In genomic region chr1:13556224-13556764, GRCh38 we compare ENCODE assay signal across 29 cellular contexts. TPM values are rescaled to one million over a fixed set of nuclear protein-coding genes. Genes with fewer than 3 reads are reported as not detected.
"Had no signal": no experiment of that assay in that cellular context is flagged by ENCODE, and none has a peak within 500 bp of the region (broad histone marks: within the 10 kb centered on the region; RNA-seq: fewer than 3 reads in every experiment).

No MANE protein-coding gene starts in this region.

- H3K27ac Mint-ChIP-seq: activated CD8-positive, alpha-beta T cell treated with anti-CD3 and anti-CD28 coated beads for 36 hours; activated naive CD4-positive, alpha-beta T cell treated with anti-CD3 and anti-CD28 coated beads, Interleukin-2, amount 50 U/mL, for 72 hours; activated naive CD8-positive, alpha-beta T cell treated with anti-CD3 and anti-CD28 coated beads, Interleukin-2, amount 50 U/mL, for 24 hours; activated T-cell treated with anti-CD3 and anti-CD28 coated beads, Interleukin-2, amount 50 U/mL, for 72 hours; T-helper 2 cell treated with Interferon-gamma antibody and Interleukin-4, amounts not matched to agents 5 μg/mL and 100 μg/mL, for 36 hours had no signal

- ATAC-seq: activated CD4-positive, CD25-positive, alpha-beta regulatory T cell treated with anti-CD3 and anti-CD28 coated beads, Interleukin-2, amount 50 U/mL, for 24 hours; activated CD8-positive, alpha-beta T cell treated with anti-CD3 and anti-CD28 coated beads for 36 hours; activated naive CD4-positive, alpha-beta T cell treated with anti-CD3 and anti-CD28 coated beads, Interleukin-2, amount 50 U/mL, for 72 hours; activated naive CD8-positive, alpha-beta T cell treated with anti-CD3 and anti-CD28 coated beads, Interleukin-2, amount 50 U/mL, for 24 hours; activated T-cell treated with anti-CD3 and anti-CD28 coated beads, Interleukin-2, amount 50 U/mL, for 72 hours; Panc1 had no signal

- H3K4me1 Mint-ChIP-seq: activated naive CD8-positive, alpha-beta T cell treated with anti-CD3 and anti-CD28 coated beads, Interleukin-2, amount 50 U/mL, for 24 hours had no signal

- H3K9me3 ChIP-seq: SJCRH30, SK-N-SH had no signal

- H3K27ac ChIP-seq: brain microvascular endothelial cell, SJCRH30 had no signal

- H3K9ac ChIP-seq: SK-N-SH had no signal

- H3K27me3 ChIP-seq: brain microvascular endothelial cell, SJCRH30 had no signal

- H3K4me2 ChIP-seq: SK-N-SH had no signal

- H3K4me3 ChIP-seq: SJCRH30 had no signal

- DNase-seq: activated CD4-positive, alpha-beta T cell treated with anti-CD3 and anti-CD28 coated beads for 4 hours; activated CD8-positive, alpha-beta memory T cell treated with anti-CD3 and anti-CD28 coated beads, Interleukin-2, amount 50 U/mL, for 4 hours; activated CD8-positive, alpha-beta T cell treated with anti-CD3 and anti-CD28 coated beads for 36 hours; activated naive CD4-positive, alpha-beta T cell treated with Interleukin-2 at 50 U/mL for 16 hours; activated naive CD8-positive, alpha-beta T cell treated with anti-CD3 and anti-CD28 coated beads, Interleukin-2, amount 50 U/mL, for 24 hours; activated T-cell treated with anti-CD3 and anti-CD28 coated beads, Interleukin-2, amount 50 U/mL, for 72 hours; amygdala; brain microvascular endothelial cell; cerebellar nuclear complex; Kasumi-1; KBM-7; NCI-H1048; NCI-H146; NCI-H187 treated with DMSO at 0.1 percent for 48 hours; NCI-H2081 treated with DMSO at 0.1 percent for 48 hours; NCI-H446; NCI-H524; NCI-H82; Right ventricle myocardium superior; RPMI8226; SJCRH30; SK-N-SH; T-helper 1 cell had no signal

- H3K36me3 Mint-ChIP-seq: activated naive CD4-positive, alpha-beta T cell treated with anti-CD3 and anti-CD28 coated beads, Interleukin-2, amount 50 U/mL, for 72 hours had no signal

- H3K9me3 Mint-ChIP-seq: activated CD8-positive, alpha-beta T cell treated with anti-CD3 and anti-CD28 coated beads for 36 hours; activated naive CD4-positive, alpha-beta T cell treated with anti-CD3 and anti-CD28 coated beads, Interleukin-2, amount 50 U/mL, for 72 hours; activated naive CD8-positive, alpha-beta T cell treated with anti-CD3 and anti-CD28 coated beads, Interleukin-2, amount 50 U/mL, for 24 hours; activated T-cell treated with anti-CD3 and anti-CD28 coated beads, Interleukin-2, amount 50 U/mL, for 72 hours; T-helper 2 cell treated with Interferon-gamma antibody and Interleukin-4, amounts not matched to agents 5 μg/mL and 100 μg/mL, for 36 hours had no signal

- H3K4me3 Mint-ChIP-seq: activated CD8-positive, alpha-beta T cell treated with anti-CD3 and anti-CD28 coated beads for 36 hours; activated naive CD8-positive, alpha-beta T cell treated with anti-CD3 and anti-CD28 coated beads, Interleukin-2, amount 50 U/mL, for 24 hours; activated T-cell treated with anti-CD3 and anti-CD28 coated beads, Interleukin-2, amount 50 U/mL, for 72 hours; T-helper 2 cell treated with Interferon-gamma antibody and Interleukin-4, amounts not matched to agents 5 μg/mL and 100 μg/mL, for 36 hours had no signal

- H3K4me1 ChIP-seq: SJCRH30 had no signal

- H3K36me3 ChIP-seq: brain microvascular endothelial cell, SJCRH30 had no signal

RNA-seq across cellular contexts. Expression of gene PDPN, which starts 27.3 kb away (rescaled TPM):
- total RNA-seq: activated CD8-positive, alpha-beta T cell treated with anti-CD3 and anti-CD28 coated beads for 36 hours; activated naive CD4-positive, alpha-beta T cell treated with anti-CD3 and anti-CD28 coated beads, Interleukin-2, amount 50 U/mL, for 72 hours; activated T-cell treated with anti-CD3 and anti-CD28 coated beads, Interleukin-2, amount 50 U/mL, for 72 hours; OCI-LY7; SJCRH30 had no signal

RNA-seq across cellular contexts. Expression of gene LRRC38, which starts 42.5 kb away (rescaled TPM):
- total RNA-seq: activated CD8-positive, alpha-beta T cell treated with anti-CD3 and anti-CD28 coated beads for 36 hours; activated naive CD4-positive, alpha-beta T cell treated with anti-CD3 and anti-CD28 coated beads, Interleukin-2, amount 50 U/mL, for 72 hours; activated T-cell treated with anti-CD3 and anti-CD28 coated beads, Interleukin-2, amount 50 U/mL, for 72 hours; astrocyte; OCI-LY7; Right ventricle myocardium superior; SJCRH30 had no signal
